Comparison of ENCODE assay signal across 14 cellular contexts in genomic region chr6:109816452-109817374, GRCh38.
DNase-seq lines count a peak whose midpoint lies in the region; ATAC-seq lines count a peak whose summit lies in the region.
"Had no signal": no experiment of that assay in that cellular context is flagged by ENCODE, and none has a peak within 500 bp of the region (broad histone marks: within the 10 kb centered on the region; RNA-seq: fewer than 3 reads in every experiment).

No MANE protein-coding gene starts in this region.

- WGBS in right cardiac atrium, result 62% methylated on average over 14 of the region's 14 CpGs

- intact Hi-C loops in right cardiac atrium (cut with DNase I), result no loop called here

- no peaks in the 10 kb centered on the region for H3K27me3 ChIP-seq in right cardiac atrium (ENCODE audit: control insufficient read depth, insufficient read depth)

- no peaks in the 10 kb centered on the region for H3K9me3 ChIP-seq in right cardiac atrium (ENCODE audit: control insufficient read depth, low read length)

- H3K4me1 ChIP-seq in right cardiac atrium (ENCODE audit: control insufficient read depth, insufficient read depth, low read length), result no peaks in the 10 kb centered on the region

- DNase-seq in DMS53 treated with DMSO at 0.1 percent for 48 hours (lab: John Stamatoyannopoulos, UW; ENCODE audit: unreplicated experiment) (peak; percentile 88), NCI-H1930 (lab: John Stamatoyannopoulos, UW) (peak; percentile 83 to 87), NCI-H748 (lab: John Stamatoyannopoulos, UW; ENCODE audit: unreplicated experiment) (peak; percentile 100), right cardiac atrium (no peak), hypothalamus (lab: John Stamatoyannopoulos, UW) (no peak), SIG-M5 (lab: John Stamatoyannopoulos, UW) (no peak), pons (ENCODE audit: low spot score) (no peak)
- DNase-seq: activated naive CD4-positive, alpha-beta T cell treated with Interleukin-2 at 50 U/mL for 16 hours; naive B cell; stimulated activated CD4-positive, alpha-beta T cell treated with anti-CD3 and anti-CD28 coated beads, Interleukin-4, amount 100 ng/mL, for 4 hours; stimulated activated naive CD4-positive, alpha-beta T cell had no signal

- no peak overlapping the region for H3K27ac ChIP-seq in right cardiac atrium (ENCODE audit: low read length)
- H3K27ac ChIP-seq: KMS-11 had no signal

- H3K4me3 ChIP-seq in right cardiac atrium (ENCODE audit: low read length), result no peak overlapping the region

- ATAC-seq in right cardiac atrium, result peak; percentile 52 to 74
- ATAC-seq in HG02610 (IDR thresholded peaks at IDR 0.05; ENCODE audit: unreplicated experiment), result no peak
- ATAC-seq: SK-N-SH treated with all-trans-retinoic acid at 6 μM for 48 hours had no signal

Comparison
In these comparisons a context has a peak if more than half of its experiments do, and no peak if none do; other contexts are left out.
1. DNase-seq: peak in DMS53 treated with DMSO at 0.1 percent for 48 hours (single experiment), NCI-H1930 (2 of 2) and NCI-H748 (single experiment); none in right cardiac atrium (0 of 3), hypothalamus (0 of 51), SIG-M5 (single experiment) and pons (single experiment).